8 cellular contexts compared by ENCODE assay signal in genomic region chr19:7069042-7069903, GRCh38. TPM values are rescaled to one million over a fixed set of nuclear protein-coding genes. Genes with fewer than 3 reads are reported as not detected.
DNase-seq lines count a peak whose midpoint lies in the region; ATAC-seq lines count a peak whose summit lies in the region.

Gene ZNF557 (plus strand): TSS chr19:7069703. CDS start chr19:7075075, 5,372 bp downstream.

- H3K4me1 ChIP-seq in HUES48 (ENCODE audit: control insufficient read depth, insufficient read depth, low read length) (peaks cover 4% of the 10 kb centered on the region; the same call in 1 of the 2 replicates), NT2/D1 (ENCODE audit: insufficient read depth, insufficient read length) (no peaks in the 10 kb centered on the region), endocrine pancreas (ENCODE audit: control insufficient read depth, insufficient read depth, low read length) (no peaks in the 10 kb centered on the region)

- H3K9ac ChIP-seq in HUES48 (ENCODE audit: low read depth, low read length) (peak within 1 kb of the TSS; percentile 62), NT2/D1 (ENCODE audit: insufficient read length, low read depth) (peak within 1 kb of the TSS; percentile 92), endocrine pancreas (ENCODE audit: control insufficient read depth, insufficient read depth, low read length) (peak within 1 kb of the TSS; percentile 62)

- ATAC-seq in GM21390 (IDR thresholded peaks at IDR 0.05; ENCODE audit: unreplicated experiment): peak; percentile 89

- in situ Hi-C loops in Caki2 (cut with HindIII; ENCODE audit: low pct_unique_long_range_greater_than_20kb, low sequenced_read_pairs): no loop called here

- H3K36me3 ChIP-seq in HUES48 (ENCODE audit: control insufficient read depth, insufficient read depth, low read length): peaks cover 22% of the 10 kb centered on the region
- peaks cover 28% of the 10 kb centered on the region for H3K36me3 ChIP-seq in NT2/D1 (ENCODE audit: insufficient read depth, insufficient read length, low read length)
- peaks cover 19% of the 10 kb centered on the region for H3K36me3 ChIP-seq in endocrine pancreas (ENCODE audit: control insufficient read depth, insufficient read depth, low read length)

- peak; percentile 88 for DNase-seq in Caki2 (ENCODE audit: low read depth)
- DNase-seq in NT2/D1 (ENCODE audit: low read depth, low spot score): peak; percentile 97
- DNase-seq in activated CD8-positive, alpha-beta memory T cell treated with anti-CD3 and anti-CD28 coated beads, Interleukin-2, amount 50 U/mL, for 1 hour (ENCODE audit: extremely low read depth): peak; percentile 93
- peak; percentile 99 for DNase-seq in mesenteric fat pad (ENCODE audit: low spot score)
- DNase-seq in stimulated activated CD8-positive, alpha-beta memory T cell treated with anti-CD3 and anti-CD28 coated beads, Interleukin-15, amount 100 ng/mL, for 1 hour (ENCODE audit: low read depth): peak; percentile 98

- H3K9me3 ChIP-seq in HUES48 (ENCODE audit: control insufficient read depth, insufficient read depth, low read length) (peaks cover 17% of the 10 kb centered on the region), NT2/D1 (ENCODE audit: insufficient read depth, low read length) (peaks cover 13% of the 10 kb centered on the region; the same call in 1 of the 2 replicates), endocrine pancreas (ENCODE audit: control insufficient read depth, low read length) (no peaks in the 10 kb centered on the region)

- H3K27me3 ChIP-seq in HUES48 (ENCODE audit: control insufficient read depth, insufficient read depth, low read length): no peaks in the 10 kb centered on the region
- no peaks in the 10 kb centered on the region for H3K27me3 ChIP-seq in NT2/D1 (ENCODE audit: insufficient read depth, insufficient read length)
- no peaks in the 10 kb centered on the region for H3K27me3 ChIP-seq in endocrine pancreas (ENCODE audit: control insufficient read depth, insufficient read depth, low read length)

- peak within 1 kb of the TSS; percentile 85 for H3K27ac ChIP-seq in HUES48 (ENCODE audit: low read depth, low read length)

- H3K4me3 ChIP-seq in HUES48 (ENCODE audit: low read depth, low read length) (peak within 1 kb of the TSS; percentile 85), NT2/D1 (ENCODE audit: insufficient read length, low read depth) (peak within 1 kb of the TSS; percentile 97), endocrine pancreas (ENCODE audit: control insufficient read depth, insufficient read depth, low read length) (peak within 1 kb of the TSS; percentile 72)

RNA-seq across cellular contexts. Expression of gene ZNF557, which starts in this region (rescaled TPM):
- 1.6 and 3.1 TPM in 2 replicates for total RNA-seq in Caki2 (2014; rRNA removed; shearing (Covaris generic); ENCODE audit: low replicate concordance)
- total RNA-seq in mesenteric fat pad: 6.2 TPM

Comparison
In these comparisons a context has a peak if more than half of its experiments do, and no peak if none do; other contexts are left out.
1. Peak in every context shown above with its lines: DNase-seq, ATAC-seq, H3K4me3 ChIP-seq and H3K27ac ChIP-seq.